1 cellular context compared by ENCODE assay signal in genomic region chr12:53622724-53623123, GRCh38.
TF ChIP-seq lines count a peak whose summit lies in the region.

No MANE protein-coding gene starts in this region.

TF ChIP-seq in HepG2, 621 proteins besides CTCF, POLR2A, EP300 and RAD21:
- no peak for TF ChIP-seq IKZF4 (CRISPR knock-in tag; IDR thresholded peaks at IDR 0.05; ENCODE audit: borderline replicate concordance, low read depth, not compliant biosample characterization)
- peak; percentile 78 for TF ChIP-seq ZNF121 (CRISPR knock-in tag; IDR thresholded peaks at IDR 0.05)
- TF ChIP-seq ZBTB38 (CRISPR knock-in tag; IDR thresholded peaks at IDR 0.05), result no peak
